In genomic region chr9:69180670-69181069, GRCh38 we compare ENCODE assay signal across 9 cellular contexts. TPM values are rescaled to one million over a fixed set of nuclear protein-coding genes. Genes with fewer than 3 reads are reported as not detected.
DNase-seq lines count a peak whose midpoint lies in the region; ATAC-seq, FAIRE-seq and TF ChIP-seq lines count a peak whose summit lies in the region.
"Had no signal": no experiment of that assay in that cellular context is flagged by ENCODE, and none has a peak within 500 bp of the region (broad histone marks: within the 10 kb centered on the region; RNA-seq: fewer than 3 reads in every experiment).

No MANE protein-coding gene starts in this region.

- peak; percentile 92 for FAIRE-seq in endothelial cell of umbilical vein (lab: Jason Lieb, UNC)
- no peak for FAIRE-seq in GM12892 (lab: Jason Lieb, UNC)
- FAIRE-seq: GM18507 had no signal

- peaks cover 44% of the 10 kb centered on the region for H3K4me1 Mint-ChIP-seq in WTC11
- peaks cover 47% of the 10 kb centered on the region for H3K4me1 Mint-ChIP-seq in osteocyte (ENCODE audit: unreplicated experiment)

- H3K36me3 ChIP-seq in endothelial cell of umbilical vein (ENCODE audit: control insufficient read depth in 2 of 2, extremely low read depth in 1 of 2, insufficient read depth in 2 of 2, low read length in 2 of 2), result peaks cover 0 to 3% of the 10 kb centered on the region in 2 experiments

- H2AFZ ChIP-seq in endothelial cell of umbilical vein (ENCODE audit: low read depth, low read length), result no peak overlapping the region

- no peaks in the 10 kb centered on the region for H3K27me3 Mint-ChIP-seq in WTC11 (ENCODE audit: low read depth)
- H3K27me3 Mint-ChIP-seq in osteocyte (ENCODE audit: unreplicated experiment), result no peaks in the 10 kb centered on the region

- H3K27ac Mint-ChIP-seq in WTC11 (peak overlapping the region; percentile 78), osteocyte (ENCODE audit: unreplicated experiment) (peak overlapping the region; percentile 51)

- peak overlapping the region; percentile 79 for H3K9ac ChIP-seq in endothelial cell of umbilical vein (replicated peaks; ENCODE audit: extremely low read depth, insufficient read depth, low read length)

- H3K4me3 Mint-ChIP-seq in WTC11, result no peak overlapping the region
- no peak overlapping the region for H3K4me3 Mint-ChIP-seq in osteocyte (ENCODE audit: unreplicated experiment)

- H3K4me1 ChIP-seq in endothelial cell of umbilical vein (ENCODE audit: control insufficient read depth, extremely low read depth, insufficient read depth, low read length), result peaks cover 51% of the 10 kb centered on the region

- BruUV-seq in endothelial cell of umbilical vein (replicated peaks; lab: Mats Ljungman, UMichigan), result no TSS peak

- dilution Hi-C loops in endothelial cell of umbilical vein (cut with MboI; ENCODE audit: extremely low pct_ligation_motif_present, low sequenced_read_pairs), result loop anchor here (10.0 kb wide), 1 partner anchor 116 kb away; no protein-coding TSS in a partner anchor

- H4K20me1 ChIP-seq in endothelial cell of umbilical vein (replicated peaks; ENCODE audit: control insufficient read depth, extremely low read depth, insufficient read depth, low read length), result no peaks in the 10 kb centered on the region

- H3K27ac ChIP-seq in HL-60 (replicated peaks) (no peak overlapping the region), endothelial cell of umbilical vein (ENCODE audit: insufficient read depth, low read depth, low read length) (peak overlapping the region; percentile 98)

- H3K9me3 Mint-ChIP-seq in WTC11 (peaks cover 3% of the 10 kb centered on the region; the same call in 1 of the 2 replicates), osteocyte (ENCODE audit: unreplicated experiment) (no peaks in the 10 kb centered on the region)

- TF ChIP-seq CTCF in AG10803 (conservative IDR thresholded peaks at IDR 0.05; ENCODE audit: low read length), result no peak
- TF ChIP-seq CTCF in HL-60 (IDR thresholded peaks at IDR 0.05; ENCODE audit: insufficient read depth, low read length), result no peak
- no peak for TF ChIP-seq CTCF in WTC11 (IDR thresholded peaks at IDR 0.05)
- no peak for TF ChIP-seq CTCF in endothelial cell of umbilical vein (IDR thresholded peaks at IDR 0.05; ENCODE audit: extremely low read depth in 1 of 2, insufficient read depth in 1 of 2, low read depth in 1 of 2, low read length in 2 of 2)
- no peak for TF ChIP-seq CTCF in osteocyte (IDR thresholded peaks at IDR 0.05)

- no peaks in the 10 kb centered on the region for H3K9me3 ChIP-seq in endothelial cell of umbilical vein (replicated peaks; ENCODE audit: control insufficient read depth, insufficient read depth, low read length)

- no peaks in the 10 kb centered on the region for H3K9me1 ChIP-seq in endothelial cell of umbilical vein (replicated peaks; ENCODE audit: control insufficient read depth, extremely low read depth, insufficient read depth, low read length)

- H3K27me3 ChIP-seq in HL-60 (ENCODE audit: insufficient read depth, poor library complexity, severe bottlenecking), result no peaks in the 10 kb centered on the region
- H3K27me3 ChIP-seq in endothelial cell of umbilical vein (ENCODE audit: control insufficient read depth in 2 of 2, insufficient read depth in 2 of 2, low read length in 2 of 2), result no peaks in the 10 kb centered on the region

- H3K4me2 ChIP-seq in endothelial cell of umbilical vein (ENCODE audit: insufficient read depth, low read length), result peak overlapping the region; percentile 83

- CTCF ChIA-PET in WTC11 (lab: Charles Lee), result interaction anchor here (0.7 to 1.6 kb wide), 4 partner anchors 12 to 42 kb away, joined by 3 to 8 read pairs (median 5); no protein-coding TSS in a partner anchor
- CTCF ChIA-PET in endothelial cell of umbilical vein (lab: Charles Lee), result interaction anchor here (1.0 to 3.2 kb wide), 16 partner anchors 10 to 145 kb away, joined by 3 to 46 read pairs (median 5); partner anchors contain the start of gene FXN

- H3K79me2 ChIP-seq in endothelial cell of umbilical vein (ENCODE audit: control insufficient read depth, insufficient read depth, low read length), result peaks cover 89% of the 10 kb centered on the region

- H3K36me3 Mint-ChIP-seq in WTC11 (peaks cover 22% of the 10 kb centered on the region), osteocyte (ENCODE audit: unreplicated experiment) (no peaks in the 10 kb centered on the region)

- intact Hi-C loops in endothelial cell of umbilical vein (cut with micrococcal nuclease), result loop anchor here (1.0 kb wide), 4 partner anchors 9 to 83 kb away; no protein-coding TSS in a partner anchor

- DNase-seq in AG10803 (ENCODE audit: low read depth), result peak; percentile 91
- DNase-seq in HL-60 (ENCODE audit: low read depth in 1 of 2, low spot score in 1 of 2), result peak; percentile 9 to 36
- no peak for DNase-seq in WTC11 (ENCODE audit: low spot score)
- DNase-seq in endothelial cell of umbilical vein (ENCODE audit: low read depth, low spot score), result peak; percentile 98
- DNase-seq in osteocyte (ENCODE audit: extremely low spot score, unreplicated experiment), result no peak
- DNase-seq in GM12892 (ENCODE audit: insufficient read length), result no peak

- ATAC-seq in WTC11 (no peak; the same call in 1 of the 2 replicates), HG03521 (IDR thresholded peaks at IDR 0.05; ENCODE audit: unreplicated experiment) (no peak), HG03378 (IDR thresholded peaks at IDR 0.05; ENCODE audit: unreplicated experiment) (no peak)

- TF ChIP-seq POLR2A in endothelial cell of umbilical vein (IDR thresholded peaks at IDR 0.05; ENCODE audit: low read depth, low read length) (no peak), GM12892 (IDR thresholded peaks at IDR 0.05; ENCODE audit: low read depth, low read length) (no peak)

- H3K4me3 ChIP-seq in AG10803 (ENCODE audit: low read length) (no peak overlapping the region), HL-60 (replicated peaks; ENCODE audit: insufficient read depth, low read length) (no peak overlapping the region), endothelial cell of umbilical vein (replicated peaks in 1 of 3; ENCODE audit: insufficient read depth in 1 of 3, low read depth in 1 of 3, low read length in 3 of 3) (peak overlapping the region in 1 of 3 experiments; percentile 36)

- POLR2A ChIA-PET in WTC11 (lab: Charles Lee), result no interaction called here
- POLR2A ChIA-PET in endothelial cell of umbilical vein (lab: Charles Lee), result interaction anchor here (0.7 to 1.2 kb wide), 6 partner anchors 9 to 59 kb away, joined by 3 to 9 read pairs (median 4); no protein-coding TSS in a partner anchor

TF ChIP-seq in WTC11, 78 proteins besides CTCF, POLR2A, EP300 and RAD21:
- TF ChIP-seq ZNF281 (CRISPR knock-in tag; IDR thresholded peaks at IDR 0.05) (no peak), NR2C2 (CRISPR knock-in tag; IDR thresholded peaks at IDR 0.05) (no peak)
TF ChIP-seq in WTC11: peak in this region for 0.

TF ChIP-seq in endothelial cell of umbilical vein, 7 proteins besides CTCF, POLR2A, EP300 and RAD21:
- TF ChIP-seq JUN (IDR thresholded peaks at IDR 0.05; ENCODE audit: borderline replicate concordance, insufficient read depth, insufficient read length, low read depth) (peak; percentile 98), EZH2 (IDR thresholded peaks at IDR 0.05; ENCODE audit: borderline replicate concordance, low read depth, low read length, severe bottlenecking) (no peak), MYC (IDR thresholded peaks at IDR 0.05; ENCODE audit: low read depth, low read length) (peak; percentile 42), MAX (IDR thresholded peaks at IDR 0.05; ENCODE audit: insufficient read depth, insufficient read length) (peak; percentile 36), POLR2AphosphoS5 (IDR thresholded peaks at IDR 0.05; ENCODE audit: insufficient read depth, low read depth, low read length) (peak; percentile 82), FOS (IDR thresholded peaks at IDR 0.05; ENCODE audit: borderline replicate concordance, insufficient read depth, low read length) (peak; percentile 100), GATA2 (IDR thresholded peaks at IDR 0.05; ENCODE audit: insufficient read depth, insufficient read length, low read depth, low read length) (peak; percentile 100)

RNA-seq across cellular contexts. Expression of gene TJP2, which starts 6.6 kb away (rescaled TPM):
- total RNA-seq in WTC11 (2021), result 155 to 159 TPM (median 156 TPM) in 3 replicates
- total RNA-seq in endothelial cell of umbilical vein, result 167 and 168 TPM in 2 replicates
- polyA plus RNA-seq in endothelial cell of umbilical vein, result 75.2 and 83.0 TPM in 2 replicates
- 66.2 and 67.4 TPM in 2 replicates for polyA plus RNA-seq in endothelial cell of umbilical vein (2011; cell fraction: cytosol; rRNA removed)
- 166 and 182 TPM in 2 replicates for polyA plus RNA-seq in endothelial cell of umbilical vein (2011; cell fraction: nucleus; rRNA removed)
- 103 and 130 TPM in 2 replicates for polyA plus RNA-seq in endothelial cell of umbilical vein (2012)
- polyA minus RNA-seq in endothelial cell of umbilical vein, result 125 and 131 TPM in 2 replicates
- polyA minus RNA-seq in endothelial cell of umbilical vein (2011; cell fraction: cytosol; rRNA and poly(A)+ RNA removed), result 22.0 TPM
- 133 and 134 TPM in 2 replicates for polyA minus RNA-seq in endothelial cell of umbilical vein (2011; cell fraction: nucleus; rRNA and poly(A)+ RNA removed)
- 42.7 and 47.9 TPM in 2 replicates for total RNA-seq in osteocyte
- 33.6 TPM for polyA plus RNA-seq in GM12892 (2012; ENCODE audit: missing spikeins)

Comparison
In these comparisons a context has a peak if more than half of its experiments do, and no peak if none do; other contexts are left out.
1. DNase-seq: peak in AG10803 (single experiment), HL-60 (2 of 2) and endothelial cell of umbilical vein (single experiment); none in WTC11 (single experiment), osteocyte (single experiment) and GM12892 (single experiment).